Comparison of ENCODE assay signal across 14 cellular contexts in the genomic region with DNA sequence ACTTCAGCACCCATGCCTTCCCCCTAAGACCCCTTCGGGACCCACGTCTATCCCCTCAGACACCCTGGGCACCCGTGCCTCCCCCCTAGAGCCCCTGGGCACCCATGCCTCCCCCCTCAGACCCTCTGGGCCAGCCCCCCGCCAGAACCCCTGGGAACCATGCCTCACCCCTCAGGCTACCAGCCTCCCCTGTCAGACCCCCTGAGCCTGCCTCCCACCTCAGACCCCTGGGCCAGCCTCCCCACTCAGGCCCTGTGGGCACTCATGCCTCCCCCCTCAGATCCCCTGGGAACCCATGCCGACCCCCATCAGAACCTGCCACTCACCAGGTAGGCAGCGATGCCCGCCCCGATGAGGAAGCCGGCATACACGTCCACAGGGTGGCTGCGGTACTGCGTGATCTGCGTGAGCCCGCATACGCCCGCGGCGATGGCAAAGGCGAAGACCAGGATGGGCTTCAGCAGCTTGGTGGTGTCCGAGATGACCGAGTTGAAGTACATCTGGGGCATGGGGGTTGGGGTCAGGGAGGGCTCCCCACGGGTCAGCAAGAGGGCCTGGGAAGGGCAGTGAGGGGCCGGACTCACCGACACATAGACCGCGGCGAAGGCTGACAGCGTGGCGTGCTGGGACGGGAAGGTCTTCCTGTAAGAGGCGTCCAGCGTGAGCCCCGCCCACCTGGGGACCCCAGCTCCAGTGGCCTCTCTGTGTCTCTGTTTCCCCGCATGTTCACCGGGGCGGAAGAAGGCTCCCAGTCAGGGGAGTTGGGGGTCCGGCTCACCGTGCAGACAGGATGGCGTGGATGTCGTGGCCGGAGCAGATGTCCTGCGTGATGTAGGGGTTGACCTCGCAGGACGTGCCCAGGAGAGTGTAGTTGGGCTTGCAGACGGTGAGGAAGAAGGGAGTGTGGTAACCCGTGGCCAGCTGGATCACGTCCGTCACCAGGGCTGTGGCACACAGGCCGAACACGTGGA. TPM values are rescaled to one million over a fixed set of nuclear protein-coding genes. Genes with fewer than 3 reads are reported as not detected.
DNase-seq lines count a peak whose midpoint lies in the region; ATAC-seq, FAIRE-seq and TF ChIP-seq lines count a peak whose summit lies in the region.
"Had no signal": no experiment of that assay in that cellular context is flagged by ENCODE, and none has a peak within 500 bp of the region (broad histone marks: within the 10 kb centered on the region; RNA-seq: fewer than 3 reads in every experiment).

No MANE protein-coding gene starts in this region.

- H3K9me3 ChIP-seq in SK-N-SH: no peaks in the 10 kb centered on the region
- H3K9me3 ChIP-seq in kidney (ENCODE audit: control insufficient read depth in 1 of 2, low read length in 2 of 2): no peaks in the 10 kb centered on the region

- TF ChIP-seq RAD21 in SK-N-SH (IDR thresholded peaks at IDR 0.05; ENCODE audit: low read length): no peak

- no peak overlapping the region for H3K9ac ChIP-seq in SK-N-SH
- H3K9ac ChIP-seq in kidney (ENCODE audit: low read length in 2 of 2): no peak overlapping the region

- intact Hi-C loops in kidney (cut with DNase I): no loop called here

- H3K4me3 Mint-ChIP-seq in type B pancreatic cell: no peak overlapping the region
- H3K4me3 Mint-ChIP-seq: activated B cell treated with CpG ODN at 0.5 μM for 24 hours had no signal

- no peak for FAIRE-seq in kidney (lab: Jason Lieb, UNC)

- 95% methylated on average over 29 of the region's 50 CpGs for WGBS in SK-N-SH (ENCODE audit: low lambda C conversion rate)

- no peak overlapping the region for H2AFZ ChIP-seq in SK-N-SH (ENCODE audit: low read depth)

- POLR2A ChIA-PET in SK-N-SH (lab: Yijun Ruan, JAX): interaction anchor here (0.7 to 1.5 kb wide), 2 partner anchors 9 to 12 kb away, joined by 5 to 6 read pairs; no protein-coding TSS in a partner anchor

- CTCF ChIA-PET in SK-N-SH (lab: Yijun Ruan, JAX): no interaction called here

- H3K36me3 ChIP-seq in SK-N-SH (replicated peaks in 1 of 2; ENCODE audit: control insufficient read depth in 1 of 2, insufficient read depth in 2 of 2, low read length in 1 of 2): peaks cover 19 to 28% of the 10 kb centered on the region in 2 experiments
- peaks cover 2 to 11% of the 10 kb centered on the region in 2 donors for H3K36me3 ChIP-seq in kidney (ENCODE audit: control insufficient read depth in 1 of 2, insufficient read depth in 2 of 2, low read length in 2 of 2)

- H3K4me1 ChIP-seq in SK-N-SH (ENCODE audit: control insufficient read depth in 1 of 2, insufficient read depth in 2 of 2, low read depth in 1 of 2, low read length in 1 of 2) (no peaks in the 10 kb centered on the region), kidney (ENCODE audit: control insufficient read depth in 1 of 2, insufficient read depth in 1 of 2, low read depth in 1 of 2, low read length in 2 of 2) (no peaks in the 10 kb centered on the region)

- no peak overlapping the region for H3K4me2 ChIP-seq in SK-N-SH
- H3K4me2 ChIP-seq: smooth muscle cell had no signal

- no peak overlapping the region for H3K4me3 ChIP-seq in SK-N-SH (ENCODE audit: low read depth in 2 of 2, low read length in 1 of 2)
- no peak overlapping the region for H3K4me3 ChIP-seq in kidney (ENCODE audit: low read length in 2 of 2)
- H3K4me3 ChIP-seq: smooth muscle cell had no signal

- H3K9me3 Mint-ChIP-seq in activated naive CD4-positive, alpha-beta T cell treated with anti-CD3 and anti-CD28 coated beads, Interleukin-2, amount 50 U/mL, for 72 hours: peaks cover 5 to 14% of the 10 kb centered on the region in 2 donors
- no peaks in the 10 kb centered on the region for H3K9me3 Mint-ChIP-seq in type B pancreatic cell

- no peaks in the 10 kb centered on the region for H3K27me3 ChIP-seq in SK-N-SH (ENCODE audit: insufficient read depth)

- DNase-seq in activated naive CD4-positive, alpha-beta T cell treated with anti-CD3 and anti-CD28 coated beads, Interleukin-2, amount 50 U/mL, for 72 hours (ENCODE audit: low spot score in 2 of 2): peak in 1 of 2 donors; percentile 24
- DNase-seq in activated naive CD4-positive, alpha-beta T cell (lab: John Stamatoyannopoulos, UW): no peak
- peak; percentile 55 for DNase-seq in SK-N-SH
- DNase-seq in kidney: peak; percentile 69
- DNase-seq in type B pancreatic cell (ENCODE audit: extremely low spot score, unreplicated experiment): no peak
- DNase-seq in CD1c-positive myeloid dendritic cell (ENCODE audit: extremely low spot score): no peak
- DNase-seq in NCI-H510A (lab: John Stamatoyannopoulos, UW): no peak
- DNase-seq: activated B cell treated with CpG ODN at 0.5 μM for 24 hours; EL; naive thymus-derived CD8-positive, alpha-beta T cell; NCI-H1092 treated with DMSO at 0.1 percent for 48 hours had no signal

- H3F3A ChIP-seq in SK-N-SH (replicated peaks; ENCODE audit: insufficient read depth): peaks cover 23% of the 10 kb centered on the region

- H4K20me1 ChIP-seq in SK-N-SH (ENCODE audit: insufficient read depth): peaks cover 28% of the 10 kb centered on the region

- H3K27ac ChIP-seq in SK-N-SH (ENCODE audit: low read depth in 2 of 2, low read length in 1 of 2) (no peak overlapping the region), kidney (ENCODE audit: low read depth in 2 of 2, low read length in 2 of 2) (no peak overlapping the region)

- TF ChIP-seq EP300 in SK-N-SH (IDR thresholded peaks at IDR 0.05; ENCODE audit: borderline replicate concordance in 1 of 2, low read depth in 1 of 2, low read length in 1 of 2): no peak

- H3K36me3 Mint-ChIP-seq in activated naive CD4-positive, alpha-beta T cell treated with anti-CD3 and anti-CD28 coated beads, Interleukin-2, amount 50 U/mL, for 72 hours: peaks cover 0 to 30% of the 10 kb centered on the region in 2 donors
- peaks cover 15% of the 10 kb centered on the region for H3K36me3 Mint-ChIP-seq in type B pancreatic cell

- peak overlapping the region; percentile 82 to 93 for H3K27ac Mint-ChIP-seq in activated naive CD4-positive, alpha-beta T cell treated with anti-CD3 and anti-CD28 coated beads, Interleukin-2, amount 50 U/mL, for 72 hours
- peak overlapping the region; percentile 59 for H3K27ac Mint-ChIP-seq in type B pancreatic cell
- H3K27ac Mint-ChIP-seq: activated B cell treated with CpG ODN at 0.5 μM for 24 hours had no signal

- peak; percentile 2 to 23 for ATAC-seq in activated naive CD4-positive, alpha-beta T cell treated with anti-CD3 and anti-CD28 coated beads, Interleukin-2, amount 50 U/mL, for 72 hours
- ATAC-seq in HG03520 (IDR thresholded peaks at IDR 0.05; ENCODE audit: unreplicated experiment): no peak

- H3K79me2 ChIP-seq in SK-N-SH (ENCODE audit: insufficient read depth): peaks cover 5% of the 10 kb centered on the region; the same call in 1 of the 2 replicates

- no peaks in the 10 kb centered on the region for H3K27me3 Mint-ChIP-seq in type B pancreatic cell
- H3K27me3 Mint-ChIP-seq: activated B cell treated with CpG ODN at 0.5 μM for 24 hours; naive thymus-derived CD8-positive, alpha-beta T cell had no signal

- H3K9me2 ChIP-seq in SK-N-SH: no peaks in the 10 kb centered on the region

- TF ChIP-seq CTCF in SK-N-SH (IDR thresholded peaks at IDR 0.05): no peak
- TF ChIP-seq CTCF in kidney (IDR thresholded peaks at IDR 0.05; ENCODE audit: borderline replicate concordance, extremely low read depth, insufficient read depth): no peak
- no peak for TF ChIP-seq CTCF in type B pancreatic cell (conservative IDR thresholded peaks at IDR 0.05)

- no peaks in the 10 kb centered on the region for H3K4me1 Mint-ChIP-seq in type B pancreatic cell (ENCODE audit: unreplicated experiment)
- H3K4me1 Mint-ChIP-seq: activated B cell treated with CpG ODN at 0.5 μM for 24 hours had no signal

TF ChIP-seq in SK-N-SH, 30 proteins besides CTCF, POLR2A, EP300 and RAD21 (continues in another document):
- no peak for TF ChIP-seq FOSL2 (IDR thresholded peaks at IDR 0.05; ENCODE audit: borderline replicate concordance, low read depth)

RNA-seq across cellular contexts. Expression of a gene that starts 7.4 kb away (rescaled TPM):
- not detected for total RNA-seq in activated naive CD4-positive, alpha-beta T cell treated with anti-CD3 and anti-CD28 coated beads, Interleukin-2, amount 50 U/mL, for 72 hours
- polyA plus RNA-seq in SK-N-SH (2012; rRNA removed): 1.5 and 1.6 TPM in 2 replicates
- 0.59 and 1.2 TPM in 2 replicates for polyA plus RNA-seq in SK-N-SH (2012; cell fraction: cytosol; rRNA removed)
- 1.8 and 2.1 TPM in 2 replicates for polyA plus RNA-seq in SK-N-SH (2012; cell fraction: nucleus; rRNA removed)
- total RNA-seq in kidney: not detected
- not detected for polyA plus RNA-seq in kidney (ENCODE audit: insufficient read depth, low read depth, low replicate concordance)
- 9.9 and 29.2 TPM in 2 replicates for total RNA-seq in type B pancreatic cell (ENCODE audit: low replicate concordance)
- total RNA-seq: activated B cell treated with CpG ODN at 0.5 μM for 24 hours; naive thymus-derived CD8-positive, alpha-beta T cell had no signal
- polyA plus RNA-seq: naive thymus-derived CD8-positive, alpha-beta T cell had no signal

RNA-seq across cellular contexts. Expression of a gene that starts 13.2 kb away (rescaled TPM):
- not detected for total RNA-seq in activated naive CD4-positive, alpha-beta T cell treated with anti-CD3 and anti-CD28 coated beads, Interleukin-2, amount 50 U/mL, for 72 hours
- 0.15 TPM in 2 replicates for polyA plus RNA-seq in SK-N-SH (2012; rRNA removed)
- not detected in 2 replicates for polyA plus RNA-seq in SK-N-SH (2012; cell fraction: cytosol; rRNA removed)
- 2.3 and 2.4 TPM in 2 replicates for polyA plus RNA-seq in SK-N-SH (2012; cell fraction: nucleus; rRNA removed)
- total RNA-seq in kidney: 0.50 TPM
- not detected for polyA plus RNA-seq in kidney (ENCODE audit: insufficient read depth, low read depth, low replicate concordance)
- total RNA-seq in type B pancreatic cell (ENCODE audit: low replicate concordance): 0.41 TPM in 1 of 2 replicates, not detected in the other
- polyA plus RNA-seq: naive thymus-derived CD8-positive, alpha-beta T cell had no signal

RNA-seq across cellular contexts. Expression of a gene that starts 17.1 kb away (rescaled TPM):
- 100 to 1,000 TPM; 485 to 591 TPM for total RNA-seq in activated naive CD4-positive, alpha-beta T cell treated with anti-CD3 and anti-CD28 coated beads, Interleukin-2, amount 50 U/mL, for 72 hours
- polyA plus RNA-seq in SK-N-SH (2012; rRNA removed): 172 and 243 TPM in 2 replicates
- polyA plus RNA-seq in SK-N-SH (2012; cell fraction: cytosol; rRNA removed): 81.4 and 143 TPM in 2 replicates
- 286 and 334 TPM in 2 replicates for polyA plus RNA-seq in SK-N-SH (2012; cell fraction: nucleus; rRNA removed)
- 339 TPM for total RNA-seq in kidney
- polyA plus RNA-seq in kidney (ENCODE audit: insufficient read depth, low read depth, low replicate concordance): 102 TPM
- 416 and 496 TPM in 2 replicates for total RNA-seq in type B pancreatic cell (ENCODE audit: low replicate concordance)

RNA-seq across cellular contexts. Expression of a gene that starts 26.4 kb away (rescaled TPM):
- total RNA-seq in activated naive CD4-positive, alpha-beta T cell treated with anti-CD3 and anti-CD28 coated beads, Interleukin-2, amount 50 U/mL, for 72 hours: not detected
- not detected in 2 replicates for polyA plus RNA-seq in SK-N-SH (2012; rRNA removed)
- not detected in 2 replicates for polyA plus RNA-seq in SK-N-SH (2012; cell fraction: cytosol; rRNA removed)
- polyA plus RNA-seq in SK-N-SH (2012; cell fraction: nucleus; rRNA removed): not detected in 2 replicates
- total RNA-seq in kidney: not detected
- polyA plus RNA-seq in kidney (ENCODE audit: insufficient read depth, low read depth, low replicate concordance): not detected
- total RNA-seq in type B pancreatic cell (ENCODE audit: low replicate concordance): 0.45 TPM in 1 of 2 replicates, not detected in the other
- total RNA-seq: activated B cell treated with CpG ODN at 0.5 μM for 24 hours; naive thymus-derived CD8-positive, alpha-beta T cell; smooth muscle cell had no signal
- polyA plus RNA-seq: naive thymus-derived CD8-positive, alpha-beta T cell; smooth muscle cell had no signal

RNA-seq across cellular contexts. Expression of a gene that starts 37.7 kb away (rescaled TPM):
- total RNA-seq in activated naive CD4-positive, alpha-beta T cell treated with anti-CD3 and anti-CD28 coated beads, Interleukin-2, amount 50 U/mL, for 72 hours: not detected
- polyA plus RNA-seq in SK-N-SH (2012; rRNA removed): not detected in 2 replicates
- not detected in 2 replicates for polyA plus RNA-seq in SK-N-SH (2012; cell fraction: cytosol; rRNA removed)
- 0.11 and 0.14 TPM in 2 replicates for polyA plus RNA-seq in SK-N-SH (2012; cell fraction: nucleus; rRNA removed)
- total RNA-seq in kidney: 0.85 TPM
- polyA plus RNA-seq in kidney (ENCODE audit: insufficient read depth, low read depth, low replicate concordance): not detected
- total RNA-seq in type B pancreatic cell (ENCODE audit: low replicate concordance): not detected in 2 replicates
- total RNA-seq: activated B cell treated with CpG ODN at 0.5 μM for 24 hours; naive thymus-derived CD8-positive, alpha-beta T cell; NCI-H460; smooth muscle cell had no signal
- polyA plus RNA-seq: naive thymus-derived CD8-positive, alpha-beta T cell; smooth muscle cell had no signal

Comparison
In these comparisons a context has a peak if more than half of its experiments do, and no peak if none do; other contexts are left out.
1. DNase-seq: peak in SK-N-SH (single experiment) and kidney (single experiment); none in activated naive CD4-positive, alpha-beta T cell (0 of 4), type B pancreatic cell (single experiment), CD1c-positive myeloid dendritic cell (single experiment) and NCI-H510A (single experiment).
2. RNA of a gene that starts 7.4 kb away (total RNA-seq): 9.9 to 29.2 TPM in type B pancreatic cell; not detected in kidney (single experiment) and not detected in activated naive CD4-positive, alpha-beta T cell treated with anti-CD3 and anti-CD28 coated beads, Interleukin-2, amount 50 U/mL, for 72 hours; every median in the first group is over 10 times any median in the second.